In the genomic region with DNA sequence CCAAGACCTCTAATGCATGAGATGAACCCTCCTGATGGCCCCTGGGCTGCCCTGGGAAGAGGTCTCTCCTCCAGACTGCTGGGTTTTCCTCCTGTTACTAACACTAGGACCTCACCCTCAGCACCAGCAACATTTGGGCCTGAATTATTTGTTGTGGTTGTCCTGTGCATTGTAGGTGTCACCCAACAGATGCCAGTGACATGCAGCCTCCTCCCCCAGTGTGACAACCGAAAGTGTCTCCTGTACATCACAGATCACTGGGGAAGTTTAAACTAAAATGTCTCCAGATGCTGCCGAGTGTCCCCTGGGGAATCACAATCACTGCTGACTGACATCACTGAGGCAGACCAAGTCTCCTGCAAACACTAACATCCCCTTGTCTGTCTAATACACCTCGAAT, we compare ENCODE assay signal across 19 cellular contexts.
"Had no signal": no experiment of that assay in that cellular context is flagged by ENCODE, and none has a peak within 500 bp of the region (broad histone marks: within the 10 kb centered on the region; RNA-seq: fewer than 3 reads in every experiment).

No MANE protein-coding gene starts in this region.

- H3K4me1 ChIP-seq: neural progenitor cell, upper lobe of right lung had no signal

- DNase-seq: activated CD4-positive, alpha-beta T cell treated with anti-CD3 and anti-CD28 coated beads, Interleukin-2, amount 10 ng/mL, durations not matched to agents 7 days and 5 days; amniotic stem cell; dorsolateral prefrontal cortex; endodermal cell; foreskin melanocyte; glutamatergic neuron; hypothalamus; kidney; midbrain; SK-N-SH; T-helper 9 cell; upper lobe of right lung had no signal

- ATAC-seq: left lobe of liver, upper lobe of right lung had no signal

- H3K27ac Mint-ChIP-seq: activated CD4-positive, alpha-beta T cell treated with anti-CD3 and anti-CD28 coated beads, Interleukin-2, amount 10 ng/mL, durations not matched to agents 7 days and 5 days; activated CD8-positive, alpha-beta T cell treated with anti-CD3 and anti-CD28 coated beads, Interleukin-2, amount 10 ng/mL, durations not matched to agents 7 days and 5 days; endodermal cell; neural progenitor cell had no signal

- H3K9me3 Mint-ChIP-seq: activated CD4-positive, alpha-beta T cell treated with anti-CD3 and anti-CD28 coated beads, Interleukin-2, amount 10 ng/mL, durations not matched to agents 7 days and 5 days; activated naive CD4-positive, alpha-beta T cell treated with anti-CD3 and anti-CD28 coated beads, Interleukin-2, amount 50 U/mL, for 72 hours; endodermal cell; neural progenitor cell had no signal

- H3K36me3 ChIP-seq: neural progenitor cell had no signal

- H3K27ac ChIP-seq: cardiac muscle cell, dorsolateral prefrontal cortex, neural progenitor cell, upper lobe of right lung had no signal

- H3K4me1 Mint-ChIP-seq: endodermal cell, neural progenitor cell had no signal

- H3K27me3 Mint-ChIP-seq: activated CD4-positive, alpha-beta T cell treated with anti-CD3 and anti-CD28 coated beads, Interleukin-2, amount 10 ng/mL, durations not matched to agents 7 days and 5 days; progenitor cell of endocrine pancreas had no signal

- H3K4me3 Mint-ChIP-seq: activated CD4-positive, alpha-beta T cell treated with anti-CD3 and anti-CD28 coated beads, Interleukin-2, amount 10 ng/mL, durations not matched to agents 7 days and 5 days; activated CD8-positive, alpha-beta T cell treated with anti-CD3 and anti-CD28 coated beads, Interleukin-2, amount 10 ng/mL, durations not matched to agents 7 days and 5 days; endodermal cell; neural progenitor cell had no signal

- H3K27me3 ChIP-seq: cardiac muscle cell, dorsolateral prefrontal cortex, neural progenitor cell, upper lobe of right lung had no signal

- H3K4me3 ChIP-seq: cardiac muscle cell, dorsolateral prefrontal cortex, lung, neural progenitor cell, upper lobe of right lung had no signal

- H3K9me3 ChIP-seq: SK-N-SH, upper lobe of right lung had no signal
